In genomic region chr9:131396626-131397025, GRCh38 we compare ENCODE assay signal across 9 cellular contexts. TPM values are rescaled to one million over a fixed set of nuclear protein-coding genes. Genes with fewer than 3 reads are reported as not detected.
DNase-seq lines count a peak whose midpoint lies in the region; ATAC-seq and TF ChIP-seq lines count a peak whose summit lies in the region.
"Had no signal": no experiment of that assay in that cellular context is flagged by ENCODE, and none has a peak within 500 bp of the region (broad histone marks: within the 10 kb centered on the region; RNA-seq: fewer than 3 reads in every experiment).

No MANE protein-coding gene starts in this region.

- peaks cover 8% of the 10 kb centered on the region for H3K36me3 Mint-ChIP-seq in dendritic cell treated with granulocyte-macrophage colony-stimulating factor and Interleukin-4, amounts not matched to agents 40 ng/mL and 50 ng/mL, for 4 days (ENCODE audit: low read depth)
- peaks cover 4% of the 10 kb centered on the region for H3K36me3 Mint-ChIP-seq in nephron (ENCODE audit: low read depth)

- H3K9me3 ChIP-seq in BE2C: no peaks in the 10 kb centered on the region
- no peaks in the 10 kb centered on the region for H3K9me3 ChIP-seq in Karpas-422 (ENCODE audit: low read length)

- DNase-seq in BE2C (no peak), Karpas-422 (no peak), Kasumi-1 (lab: John Stamatoyannopoulos, UW) (no peak), NCI-H2107 treated with DMSO at 0.1 percent for 48 hours (lab: John Stamatoyannopoulos, UW; ENCODE audit: unreplicated experiment) (no peak)
- DNase-seq: NCI-H1105 had no signal

- H4K20me1 ChIP-seq in Karpas-422 (ENCODE audit: insufficient read depth, low read depth, low read length): peaks cover 58% of the 10 kb centered on the region

- H3K27me3 Mint-ChIP-seq in dendritic cell treated with granulocyte-macrophage colony-stimulating factor and Interleukin-4, amounts not matched to agents 40 ng/mL and 50 ng/mL, for 4 days: no peaks in the 10 kb centered on the region
- no peaks in the 10 kb centered on the region for H3K27me3 Mint-ChIP-seq in nephron (ENCODE audit: low read depth)

- peak overlapping the region; percentile 36; the same call in 1 of the 2 replicates for H3K27ac ChIP-seq in Karpas-422 (ENCODE audit: low read length)

- H3K27me3 ChIP-seq in BE2C (no peaks in the 10 kb centered on the region), Karpas-422 (ENCODE audit: low read length) (no peaks in the 10 kb centered on the region)

- peak overlapping the region; percentile 98 for H3K4me2 ChIP-seq in Karpas-422 (ENCODE audit: low read depth, low read length, poor library complexity, severe bottlenecking)

- TF ChIP-seq CTCF in BE2C (IDR thresholded peaks at IDR 0.05; ENCODE audit: low read depth, low read length) (no peak), nephron (IDR thresholded peaks at IDR 0.05; ENCODE audit: unreplicated experiment in 3 of 3) (no peak)

- peak overlapping the region; percentile 25 for H3K27ac Mint-ChIP-seq in dendritic cell treated with granulocyte-macrophage colony-stimulating factor and Interleukin-4, amounts not matched to agents 40 ng/mL and 50 ng/mL, for 4 days
- peak overlapping the region; percentile 94 to 99 (median 99) for H3K27ac Mint-ChIP-seq in nephron

- intact Hi-C loops in dendritic cell treated with granulocyte-macrophage colony-stimulating factor and Interleukin-4, amounts not matched to agents 40 ng/mL and 50 ng/mL, for 4 days (cut with micrococcal nuclease): loop anchor here (10.0 kb wide), 1 partner anchor 48 kb away; no protein-coding TSS in a partner anchor

- peaks cover 64% of the 10 kb centered on the region for H3K4me1 Mint-ChIP-seq in dendritic cell treated with granulocyte-macrophage colony-stimulating factor and Interleukin-4, amounts not matched to agents 40 ng/mL and 50 ng/mL, for 4 days (ENCODE audit: low read depth)
- H3K4me1 Mint-ChIP-seq in nephron: peaks cover 62% of the 10 kb centered on the region

- H3K36me3 ChIP-seq in BE2C: peaks cover 18% of the 10 kb centered on the region
- H3K36me3 ChIP-seq in Karpas-422 (ENCODE audit: insufficient read depth, low read length): peaks cover 17% of the 10 kb centered on the region

- H3K4me3 ChIP-seq in BE2C (ENCODE audit: low read depth, low read length): peak overlapping the region; percentile 32
- peak overlapping the region; percentile 86 for H3K4me3 ChIP-seq in Karpas-422 (ENCODE audit: low read length)

- no peak overlapping the region for H2AFZ ChIP-seq in Karpas-422 (ENCODE audit: low read length)

- H3K9me3 Mint-ChIP-seq in dendritic cell treated with granulocyte-macrophage colony-stimulating factor and Interleukin-4, amounts not matched to agents 40 ng/mL and 50 ng/mL, for 4 days: no peaks in the 10 kb centered on the region
- no peaks in the 10 kb centered on the region for H3K9me3 Mint-ChIP-seq in nephron

- H3K4me3 Mint-ChIP-seq in dendritic cell treated with granulocyte-macrophage colony-stimulating factor and Interleukin-4, amounts not matched to agents 40 ng/mL and 50 ng/mL, for 4 days: no peak overlapping the region
- H3K4me3 Mint-ChIP-seq in nephron: peak overlapping the region; percentile 98 to 99 (median 98)

- H3K9ac ChIP-seq in Karpas-422 (ENCODE audit: low read length): peak overlapping the region; percentile 48

- ATAC-seq in HG03432 (IDR thresholded peaks at IDR 0.05; ENCODE audit: unreplicated experiment): no peak
- no peak for ATAC-seq in HG03280 (IDR thresholded peaks at IDR 0.05; ENCODE audit: unreplicated experiment)

- H3K4me1 ChIP-seq in BE2C (peaks cover 23% of the 10 kb centered on the region), Karpas-422 (ENCODE audit: low read length) (peaks cover 44% of the 10 kb centered on the region)

- H3K79me2 ChIP-seq in Karpas-422 (ENCODE audit: low read length): peaks cover 71% of the 10 kb centered on the region

- no peaks in the 10 kb centered on the region for H3K9me2 ChIP-seq in Karpas-422 (replicated peaks; ENCODE audit: insufficient read depth, low read length)

RNA-seq across cellular contexts. Expression of gene PRRC2B, which starts 2.7 kb away (rescaled TPM):
- 119 TPM for polyA plus RNA-seq in BE2C (2012; ENCODE audit: insufficient read depth, insufficient read length, low read depth)
- 83.8 and 87.6 TPM in 2 replicates for total RNA-seq in Karpas-422 (2014; rRNA removed; shearing (Covaris generic); ENCODE audit: low replicate concordance)
